In genomic region chr4:80069837-80070788, GRCh38 we compare ENCODE assay signal across 8 cellular contexts. TPM values are rescaled to one million over a fixed set of nuclear protein-coding genes. Genes with fewer than 3 reads are reported as not detected.
DNase-seq lines count a peak whose midpoint lies in the region; ATAC-seq and TF ChIP-seq lines count a peak whose summit lies in the region.

No MANE protein-coding gene starts in this region.

- H3K27ac ChIP-seq in ACC112 (ENCODE audit: low read depth, low read length), result peak overlapping the region; percentile 88
- peak overlapping the region; percentile 31 for H3K27ac ChIP-seq in hepatocyte

- ATAC-seq in HG02759 (IDR thresholded peaks at IDR 0.05; ENCODE audit: unreplicated experiment) (no peak), HG03175 (IDR thresholded peaks at IDR 0.05; ENCODE audit: unreplicated experiment) (no peak)

- TF ChIP-seq CTCF in GM20000 (IDR thresholded peaks at IDR 0.05; ENCODE audit: extremely low read depth, missing control alignments), result no peak
- TF ChIP-seq CTCF in hepatocyte (IDR thresholded peaks at IDR 0.05; ENCODE audit: poor library complexity), result no peak

- H3K4me3 ChIP-seq in ACC112 (ENCODE audit: low read depth, low read length) (peak overlapping the region; percentile 81), hepatocyte (no peak overlapping the region)

- no peaks in the 10 kb centered on the region for H3K27me3 ChIP-seq in ACC112 (ENCODE audit: insufficient read depth, low read length)
- no peaks in the 10 kb centered on the region for H3K27me3 ChIP-seq in hepatocyte

- H3K79me2 ChIP-seq in ACC112 (ENCODE audit: control insufficient read depth, insufficient read depth, low read length, unreplicated experiment) (peaks cover 46% of the 10 kb centered on the region), hepatocyte (peaks cover 15% of the 10 kb centered on the region)

- H3K9me3 ChIP-seq in hepatocyte (ENCODE audit: low read depth), result no peaks in the 10 kb centered on the region

- H3K9me2 ChIP-seq in hepatocyte (replicated peaks; ENCODE audit: insufficient read depth), result no peaks in the 10 kb centered on the region

- WGBS in hepatocyte (ENCODE audit: low lambda C conversion rate, missing lambda C conversion rate), result 87% methylated on average over 2 of the region's 2 CpGs

- DNase-seq in GM20000 (ENCODE audit: low spot score), result peak; percentile 11
- DNase-seq in RKO (ENCODE audit: low spot score), result peak; percentile 96
- no peak for DNase-seq in hepatocyte (ENCODE audit: low spot score)
- no peak for DNase-seq in NAMALWA (ENCODE audit: low spot score)
- DNase-seq in LoVo (ENCODE audit: low spot score), result no peak

- H3K4me1 ChIP-seq in ACC112 (ENCODE audit: control insufficient read depth, insufficient read depth, low read length, unreplicated experiment) (peaks cover 40% of the 10 kb centered on the region), hepatocyte (ENCODE audit: insufficient read depth) (peaks cover 24% of the 10 kb centered on the region)

- no peak overlapping the region for H2AFZ ChIP-seq in ACC112 (ENCODE audit: low read length, unreplicated experiment)
- no peak overlapping the region for H2AFZ ChIP-seq in hepatocyte

- no peaks in the 10 kb centered on the region for H4K20me1 ChIP-seq in hepatocyte (ENCODE audit: insufficient read depth, poor library complexity, severe bottlenecking)

- peaks cover 14% of the 10 kb centered on the region for H3K36me3 ChIP-seq in ACC112 (ENCODE audit: insufficient read depth, low read length)
- H3K36me3 ChIP-seq in hepatocyte (replicated peaks; ENCODE audit: insufficient read depth, low read depth), result no peaks in the 10 kb centered on the region

- peak overlapping the region; percentile 91 for H3K4me2 ChIP-seq in hepatocyte

RNA-seq across cellular contexts. Expression of gene ANTXR2, which starts 2.9 kb away (rescaled TPM):
- total RNA-seq in hepatocyte, result 41.8 and 46.5 TPM in 2 replicates
- polyA plus RNA-seq in hepatocyte, result 25.2 and 30.7 TPM in 2 replicates

Comparison
In these comparisons a context has a peak if more than half of its experiments do, and no peak if none do; other contexts are left out.
1. DNase-seq: peak in GM20000 (single experiment) and RKO (single experiment); none in hepatocyte (single experiment), NAMALWA (single experiment) and LoVo (single experiment).